ENCODE assay signal across 14 cellular contexts in genomic region chr3:148723591-148723990, GRCh38. TPM values are rescaled to one million over a fixed set of nuclear protein-coding genes. Genes with fewer than 3 reads are reported as not detected.
DNase-seq lines count a peak whose midpoint lies in the region; ATAC-seq and TF ChIP-seq lines count a peak whose summit lies in the region.
"Had no signal": no experiment of that assay in that cellular context is flagged by ENCODE, and none has a peak within 500 bp of the region (broad histone marks: within the 10 kb centered on the region; RNA-seq: fewer than 3 reads in every experiment).

No MANE protein-coding gene starts in this region.

- peaks cover 25% of the 10 kb centered on the region; the same call in 1 of the 2 replicates for H3K27me3 ChIP-seq in PC-3 (ENCODE audit: low read length)
- H3K27me3 ChIP-seq in esophagus squamous epithelium = no peaks in the 10 kb centered on the region
- H3K27me3 ChIP-seq: Peyer's patch had no signal

- DNase-seq in GM04504 (ENCODE audit: low read depth) (peak; percentile 31), PC-3 (peak; percentile 29), fibroblast of mammary gland (ENCODE audit: low read depth) (peak; percentile 89), skeletal muscle cell (ENCODE audit: low read depth) (peak; percentile 82), esophagus squamous epithelium (lab: John Stamatoyannopoulos, UW) (no peak), T-helper 9 cell (no peak), NCI-H1417 (lab: John Stamatoyannopoulos, UW) (no peak)
- DNase-seq: NCI-H2171 treated with DMSO at 0.1 percent for 48 hours; Peyer's patch; stimulated activated CD4-positive, alpha-beta T cell treated with anti-CD3 and anti-CD28 coated beads, Interleukin-4, amount 100 ng/mL, for 24 hours; stimulated activated naive CD8-positive, alpha-beta T cell treated with anti-CD3 and anti-CD28 coated beads, Interleukin-15, Interleukin-2, amounts not matched to agents 100 U/mL and 50 U/mL, for 24 hours had no signal

- H3K4me1 ChIP-seq in PC-3 (ENCODE audit: insufficient read depth, low read length) (no peaks in the 10 kb centered on the region), esophagus squamous epithelium (no peaks in the 10 kb centered on the region)
- H3K4me1 ChIP-seq: Peyer's patch had no signal

- H3K79me2 ChIP-seq in PC-3 (ENCODE audit: low read length) = no peaks in the 10 kb centered on the region

- no peaks in the 10 kb centered on the region for H4K20me1 ChIP-seq in PC-3 (ENCODE audit: low read length)

- H3K9me3 ChIP-seq in PC-3 (ENCODE audit: low read length) (no peaks in the 10 kb centered on the region), esophagus squamous epithelium (no peaks in the 10 kb centered on the region)
- H3K9me3 ChIP-seq: Peyer's patch had no signal

- H3K27ac ChIP-seq in PC-3 (ENCODE audit: low read length) (no peak overlapping the region), esophagus squamous epithelium (no peak overlapping the region)
- H3K27ac ChIP-seq: Peyer's patch had no signal

- no peak overlapping the region for H3K9ac ChIP-seq in PC-3 (ENCODE audit: low read length)

- H3K36me3 ChIP-seq in PC-3 (ENCODE audit: low read depth, low read length) = no peaks in the 10 kb centered on the region
- no peaks in the 10 kb centered on the region for H3K36me3 ChIP-seq in esophagus squamous epithelium
- H3K36me3 ChIP-seq: Peyer's patch had no signal

- H3F3A ChIP-seq in PC-3 (ENCODE audit: low read length, unreplicated experiment) = no peaks in the 10 kb centered on the region

- no TSS peak for BruUV-seq in PC-3 (replicated peaks; lab: Mats Ljungman, UMichigan)

- no peak for TF ChIP-seq POLR2A in esophagus squamous epithelium (IDR thresholded peaks at IDR 0.05)

- no peak for TF ChIP-seq CTCF in PC-3 (conservative IDR thresholded peaks at IDR 0.05; ENCODE audit: low read depth, low read length)
- no peak for TF ChIP-seq CTCF in fibroblast of mammary gland (conservative IDR thresholded peaks at IDR 0.05; ENCODE audit: control insufficient read depth, insufficient read depth, low read depth, low read length)
- no peak for TF ChIP-seq CTCF in esophagus squamous epithelium (IDR thresholded peaks at IDR 0.05)

- intact Hi-C loops in PC-3 (cut with micrococcal nuclease) (no loop called here), esophagus squamous epithelium (cut with DNase I) (no loop called here)

- H3K4me2 ChIP-seq in PC-3 (ENCODE audit: low read length) = no peak overlapping the region

- CTCF ChIA-PET in PC-3 (lab: Charles Lee) = no interaction called here

- H3K9me2 ChIP-seq in PC-3 (replicated peaks; ENCODE audit: low read length) = no peaks in the 10 kb centered on the region

- WGBS in esophagus squamous epithelium, 2 donors = 48 to 61% methylated on average over 5 of the region's 5 CpGs

- POLR2A ChIA-PET in PC-3 (lab: Charles Lee; ENCODE audit: unreplicated experiment) = no interaction called here

- ATAC-seq in PC-3 (no peak), HG03521 (IDR thresholded peaks at IDR 0.05; ENCODE audit: unreplicated experiment) (no peak)
- ATAC-seq: activated naive CD4-positive, alpha-beta T cell treated with anti-CD3 and anti-CD28 coated beads, Interleukin-2, amount 50 U/mL, for 72 hours; stimulated activated naive CD8-positive, alpha-beta T cell treated with anti-CD3 and anti-CD28 coated beads, Interleukin-15, Interleukin-2, amounts not matched to agents 100 U/mL and 50 U/mL, for 24 hours had no signal

- no peak overlapping the region for H3K4me3 ChIP-seq in PC-3 (ENCODE audit: low read length)
- no peak overlapping the region for H3K4me3 ChIP-seq in fibroblast of mammary gland (ENCODE audit: control insufficient read depth, low read depth, low read length)
- H3K4me3 ChIP-seq in skeletal muscle cell (ENCODE audit: low read depth, low read length) = no peak overlapping the region
- H3K4me3 ChIP-seq in esophagus squamous epithelium = no peak overlapping the region
- H3K4me3 ChIP-seq: Peyer's patch had no signal

- no peak overlapping the region for H2AFZ ChIP-seq in PC-3 (ENCODE audit: low read length)

RNA-seq across cellular contexts. Expression of gene AGTR1, which starts 25.9 kb away (rescaled TPM):
- total RNA-seq in PC-3 (2014; rRNA removed) (0.15 TPM in 1 of 2 replicates, not detected in the other), esophagus squamous epithelium (1 to 10 TPM in 3 of 4 donors, not detected in 1; 1.1 to 4.4 (median 4.4) TPM)
- total RNA-seq: activated naive CD4-positive, alpha-beta T cell treated with anti-CD3 and anti-CD28 coated beads, Interleukin-2, amount 50 U/mL, for 72 hours; dermis microvascular lymphatic vessel endothelial cell had no signal

Comparison
In these comparisons a context has a peak if more than half of its experiments do, and no peak if none do; other contexts are left out.
1. DNase-seq: peak in GM04504 (single experiment), PC-3 (single experiment), fibroblast of mammary gland (single experiment) and skeletal muscle cell (single experiment); none in esophagus squamous epithelium (single experiment), T-helper 9 cell (single experiment) and NCI-H1417 (0 of 3).